ENCODE assay signal across 1 cellular context in genomic region chr16:58392215-58393137, GRCh38.
TF ChIP-seq lines count a peak whose summit lies in the region.

Gene GINS3, plus strand, starts transcription at chr16:58392471. Its CDS starts 131 bp downstream, at chr16:58392602.

TF ChIP-seq in K562, 482 proteins besides CTCF, POLR2A, EP300 and RAD21 (continued from another document and continues in another):
- no peak for TF ChIP-seq NR0B1 (IDR thresholded peaks at IDR 0.05; ENCODE audit: partially characterized antibody)
- TF ChIP-seq NCOA1 (IDR thresholded peaks at IDR 0.05; ENCODE audit: low read depth), result peak; percentile 44; the same call in 1 of the 2 replicates
- peak; percentile 74; the same call in 1 of the 2 replicates for TF ChIP-seq ZNF175 (CRISPR knock-in tag; IDR thresholded peaks at IDR 0.05; ENCODE audit: low read depth)
- TF ChIP-seq ZNF592 (IDR thresholded peaks at IDR 0.05), result peak; percentile 71
- peak; percentile 49 for TF ChIP-seq NFATC3 (IDR thresholded peaks at IDR 0.05)
- TF ChIP-seq HDAC2 (IDR thresholded peaks at IDR 0.05), result peak; percentile 79; the same call in 1 of the 2 replicates
- TF ChIP-seq, protein P1, sequence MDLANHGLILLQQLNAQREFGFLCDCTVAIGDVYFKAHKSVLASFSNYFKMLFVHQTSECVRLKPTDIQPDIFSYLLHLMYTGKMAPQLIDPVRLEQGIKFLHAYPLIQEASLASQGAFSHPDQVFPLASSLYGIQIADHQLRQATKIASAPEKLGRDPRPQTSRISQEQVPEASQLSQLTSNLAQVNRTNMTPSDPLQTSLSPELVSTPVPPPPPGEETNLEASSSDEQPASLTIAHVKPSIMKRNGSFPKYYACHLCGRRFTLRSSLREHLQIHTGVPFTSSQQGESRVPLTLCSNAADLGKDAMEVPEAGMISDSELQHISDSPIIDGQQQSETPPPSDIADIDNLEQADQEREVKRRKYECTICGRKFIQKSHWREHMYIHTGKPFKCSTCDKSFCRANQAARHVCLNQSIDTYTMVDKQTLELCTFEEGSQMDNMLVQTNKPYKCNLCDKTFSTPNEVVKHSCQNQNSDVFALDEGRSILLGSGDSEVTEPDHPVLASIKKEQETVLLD (IDR thresholded peaks at IDR 0.05), result peak; percentile 66; the same call in 1 of the 2 replicates
- peak; percentile 94 for TF ChIP-seq PHF8 (IDR thresholded peaks at IDR 0.05; ENCODE audit: borderline replicate concordance, low read length)
- no peak for TF ChIP-seq SFPQ (IDR thresholded peaks at IDR 0.05; ENCODE audit: low read depth, low read length)
- peak; percentile 51; the same call in 1 of the 2 replicates for TF ChIP-seq SMAD4 (CRISPR knock-in tag; conservative IDR thresholded peaks at IDR 0.05)
- TF ChIP-seq NRF1 (conservative IDR thresholded peaks at IDR 0.05 in 1 of 2, IDR thresholded peaks at IDR 0.05 in 1 of 2), result peak; percentile 80 to 83
- TF ChIP-seq ZMIZ1 (IDR thresholded peaks at IDR 0.05; ENCODE audit: low read depth in 2 of 2, low read length in 2 of 2), result peak in 1 of 2 experiments; percentile 95; a peak in 2 of 4 replicates
- peak; percentile 57; the same call in 1 of the 2 replicates for TF ChIP-seq NR1H2 (CRISPR knock-in tag; IDR thresholded peaks at IDR 0.05)
- peak; percentile 69 for TF ChIP-seq ZBTB40 (IDR thresholded peaks at IDR 0.05)
- no peak for TF ChIP-seq ZBTB40 (CRISPR knock-in tag; IDR thresholded peaks at IDR 0.05)
- peak; percentile 82 for TF ChIP-seq POLR2AphosphoS5 (IDR thresholded peaks at IDR 0.05; ENCODE audit: control insufficient read depth, insufficient read depth, low read depth, low read length)
- TF ChIP-seq LCOR (CRISPR knock-in tag; IDR thresholded peaks at IDR 0.05), result peak; percentile 86
- TF ChIP-seq FOXA3 (CRISPR knock-in tag; conservative IDR thresholded peaks at IDR 0.05 in 1 of 2, IDR thresholded peaks at IDR 0.05 in 1 of 2), result peak in 1 of 2 experiments; percentile 72; a peak in 1 of 4 replicates
- TF ChIP-seq ZNF316 (IDR thresholded peaks at IDR 0.05), result peak; percentile 35; the same call in 1 of the 2 replicates
- peak; percentile 89; the same call in 1 of the 2 replicates for TF ChIP-seq HLTF (IDR thresholded peaks at IDR 0.05)
- no peak for TF ChIP-seq ELK3 (CRISPR knock-in tag; IDR thresholded peaks at IDR 0.05)
- no peak for TF ChIP-seq CREBBP (IDR thresholded peaks at IDR 0.05; ENCODE audit: low read depth, low read length)
- TF ChIP-seq, protein P2, sequence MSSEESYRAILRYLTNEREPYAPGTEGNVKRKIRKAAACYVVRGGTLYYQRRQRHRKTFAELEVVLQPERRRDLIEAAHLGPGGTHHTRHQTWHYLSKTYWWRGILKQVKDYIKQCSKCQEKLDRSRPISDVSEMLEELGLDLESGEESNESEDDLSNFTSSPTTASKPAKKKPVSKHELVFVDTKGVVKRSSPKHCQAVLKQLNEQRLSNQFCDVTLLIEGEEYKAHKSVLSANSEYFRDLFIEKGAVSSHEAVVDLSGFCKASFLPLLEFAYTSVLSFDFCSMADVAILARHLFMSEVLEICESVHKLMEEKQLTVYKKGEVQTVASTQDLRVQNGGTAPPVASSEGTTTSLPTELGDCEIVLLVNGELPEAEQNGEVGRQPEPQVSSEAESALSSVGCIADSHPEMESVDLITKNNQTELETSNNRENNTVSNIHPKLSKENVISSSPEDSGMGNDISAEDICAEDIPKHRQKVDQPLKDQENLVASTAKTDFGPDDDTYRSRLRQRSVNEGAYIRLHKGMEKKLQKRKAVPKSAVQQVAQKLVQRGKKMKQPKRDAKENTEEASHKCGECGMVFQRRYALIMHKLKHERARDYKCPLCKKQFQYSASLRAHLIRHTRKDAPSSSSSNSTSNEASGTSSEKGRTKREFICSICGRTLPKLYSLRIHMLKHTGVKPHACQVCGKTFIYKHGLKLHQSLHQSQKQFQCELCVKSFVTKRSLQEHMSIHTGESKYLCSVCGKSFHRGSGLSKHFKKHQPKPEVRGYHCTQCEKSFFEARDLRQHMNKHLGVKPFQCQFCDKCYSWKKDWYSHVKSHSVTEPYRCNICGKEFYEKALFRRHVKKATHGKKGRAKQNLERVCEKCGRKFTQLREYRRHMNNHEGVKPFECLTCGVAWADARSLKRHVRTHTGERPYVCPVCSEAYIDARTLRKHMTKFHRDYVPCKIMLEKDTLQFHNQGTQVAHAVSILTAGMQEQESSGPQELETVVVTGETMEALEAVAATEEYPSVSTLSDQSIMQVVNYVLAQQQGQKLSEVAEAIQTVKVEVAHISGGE (CRISPR knock-in tag; IDR thresholded peaks at IDR 0.05), result peak in 1 of 3 experiments; percentile 86; a peak in 2 of 6 replicates
